Comparison of ENCODE assay signal across 17 cellular contexts in the genomic region with DNA sequence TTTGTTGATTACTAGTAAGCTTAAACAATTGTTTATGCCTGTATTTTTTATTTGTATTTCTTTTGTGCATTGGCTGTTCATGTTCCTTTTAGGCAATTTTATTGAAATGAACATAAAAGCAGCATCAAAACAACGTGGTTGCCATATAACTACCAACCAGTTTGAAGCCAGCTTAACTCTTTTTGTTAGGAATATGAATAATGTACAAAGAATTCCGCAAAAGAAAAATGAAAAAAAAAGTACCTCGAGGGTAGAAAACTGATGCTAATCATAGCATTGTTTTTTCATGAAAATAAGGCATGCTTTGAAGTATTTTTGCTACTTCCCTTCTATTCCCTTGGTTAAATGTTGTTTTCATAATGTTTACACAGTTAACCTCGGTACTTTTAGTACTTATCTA.
A peak's percentile ranks its signal among the peaks of the same experiment; 100 is the strongest.
DNase-seq lines count a peak whose midpoint lies in the region; ATAC-seq, FAIRE-seq and TF ChIP-seq lines count a peak whose summit lies in the region.
"Had no signal": no experiment of that assay in that cellular context is flagged by ENCODE, and none has a peak within 500 bp of the region (broad histone marks: within the 10 kb centered on the region; RNA-seq: fewer than 3 reads in every experiment).

No MANE protein-coding gene starts in this region.

- peaks cover 2% of the 10 kb centered on the region for H3K9me3 Mint-ChIP-seq in glutamatergic neuron (ENCODE audit: unreplicated experiment)
- H3K9me3 Mint-ChIP-seq: GM23338 had no signal

- no peaks in the 10 kb centered on the region for H3K36me3 Mint-ChIP-seq in glutamatergic neuron (ENCODE audit: unreplicated experiment)

- H3K36me3 ChIP-seq in ACC112 (ENCODE audit: insufficient read depth, low read length) (no peaks in the 10 kb centered on the region), adipocyte (ENCODE audit: control insufficient read depth, insufficient read depth, low read length, severe bottlenecking) (no peaks in the 10 kb centered on the region), suprapubic skin (no peaks in the 10 kb centered on the region), HAP-1 (replicated peaks) (no peaks in the 10 kb centered on the region)

- peak; percentile 13 for FAIRE-seq in G401.6 (lab: Jason Lieb, UNC)

- TF ChIP-seq CTCF in foreskin keratinocyte (conservative IDR thresholded peaks at IDR 0.05) (no peak), suprapubic skin (IDR thresholded peaks at IDR 0.05) (no peak), glutamatergic neuron (IDR thresholded peaks at IDR 0.05; ENCODE audit: partially characterized antibody, unreplicated experiment) (no peak)

- 21% methylated on average over 4 of the region's 4 CpGs for WGBS in suprapubic skin

- no peak overlapping the region for H3K4me3 Mint-ChIP-seq in glutamatergic neuron (ENCODE audit: unreplicated experiment)
- H3K4me3 Mint-ChIP-seq: GM23338 had no signal

- H3K4me3 ChIP-seq in ACC112 (ENCODE audit: low read depth, low read length) = no peak overlapping the region
- H3K4me3 ChIP-seq in adipocyte (ENCODE audit: low read length) = no peak overlapping the region
- H3K4me3 ChIP-seq in suprapubic skin = no peak overlapping the region
- no peak overlapping the region for H3K4me3 ChIP-seq in HAP-1
- H3K4me3 ChIP-seq: GM23338 had no signal

- H3K9me3 ChIP-seq in adipocyte (ENCODE audit: control insufficient read depth, low read length) = no peaks in the 10 kb centered on the region
- no peaks in the 10 kb centered on the region for H3K9me3 ChIP-seq in suprapubic skin
- H3K9me3 ChIP-seq in HAP-1 = no peaks in the 10 kb centered on the region

- H3K4me1 ChIP-seq in ACC112 (ENCODE audit: control insufficient read depth, insufficient read depth, low read length, unreplicated experiment) (no peaks in the 10 kb centered on the region), adipocyte (ENCODE audit: control insufficient read depth, insufficient read depth, low read length) (no peaks in the 10 kb centered on the region), foreskin keratinocyte (peaks cover 13% of the 10 kb centered on the region), suprapubic skin (no peaks in the 10 kb centered on the region), HAP-1 (no peaks in the 10 kb centered on the region)

- TF ChIP-seq EP300 in suprapubic skin (IDR thresholded peaks at IDR 0.05) = no peak

- TF ChIP-seq POLR2A in suprapubic skin (IDR thresholded peaks at IDR 0.05) = no peak

- DNase-seq in adipocyte (ENCODE audit: low read depth) = peak; percentile 55
- peak; percentile 23 to 62 for DNase-seq in foreskin keratinocyte
- no peak for DNase-seq in suprapubic skin (ENCODE audit: low spot score in 2 of 2)
- no peak for DNase-seq in glutamatergic neuron
- DNase-seq in HAP-1 (ENCODE audit: low spot score in 2 of 2) = no peak
- DNase-seq: 8988T, DMS 273 treated with DMSO at 0.1 percent for 48 hours, KBM-7, NCI-H1417 treated with DMSO at 0.1 percent for 48 hours, NCI-H1930, NCI-H510A, SIG-M5 had no signal

- no peak overlapping the region for H3K9ac ChIP-seq in adipocyte (ENCODE audit: low read length)

- H3K27me3 Mint-ChIP-seq in glutamatergic neuron (ENCODE audit: unreplicated experiment) = peaks cover 1% of the 10 kb centered on the region

- H3K27ac ChIP-seq in ACC112 (ENCODE audit: low read depth, low read length) (no peak overlapping the region), foreskin keratinocyte (no peak overlapping the region), suprapubic skin (no peak overlapping the region)
- H3K27ac ChIP-seq: C4-2B had no signal

- in situ Hi-C loops in HAP-1 (cut with MboI; ENCODE audit: low sequenced_read_pairs) = no loop called here

- no peak overlapping the region for H3K27ac Mint-ChIP-seq in glutamatergic neuron (ENCODE audit: unreplicated experiment)
- H3K27ac Mint-ChIP-seq: GM23338 had no signal

- H3K79me2 ChIP-seq in ACC112 (ENCODE audit: control insufficient read depth, insufficient read depth, low read length, unreplicated experiment) = no peaks in the 10 kb centered on the region

- H3K27me3 ChIP-seq in ACC112 (ENCODE audit: insufficient read depth, low read length) = no peaks in the 10 kb centered on the region
- no peaks in the 10 kb centered on the region for H3K27me3 ChIP-seq in adipocyte (replicated peaks; ENCODE audit: control insufficient read depth, insufficient read depth, low read length)
- H3K27me3 ChIP-seq in foreskin keratinocyte = no peaks in the 10 kb centered on the region
- H3K27me3 ChIP-seq in suprapubic skin = no peaks in the 10 kb centered on the region
- no peaks in the 10 kb centered on the region for H3K27me3 ChIP-seq in HAP-1 (ENCODE audit: low read depth)

- H3K4me1 Mint-ChIP-seq in glutamatergic neuron (ENCODE audit: low read depth, unreplicated experiment) = no peaks in the 10 kb centered on the region

- peak overlapping the region; percentile 95 for H2AFZ ChIP-seq in ACC112 (ENCODE audit: low read length, unreplicated experiment)
- H2AFZ ChIP-seq: GM23338 had no signal

- ATAC-seq in foreskin keratinocyte (peak; percentile 61), HG03139 (IDR thresholded peaks at IDR 0.05; ENCODE audit: unreplicated experiment) (no peak)
- ATAC-seq: GM23338 had no signal

Comparison
In these comparisons a context has a peak if more than half of its experiments do, and no peak if none do; other contexts are left out.
1. DNase-seq: peak in adipocyte (single experiment) and foreskin keratinocyte (2 of 2); none in suprapubic skin (0 of 2), glutamatergic neuron (single experiment) and HAP-1 (0 of 2).